In genomic region chr5:74659172-74659571, GRCh38 we compare ENCODE assay signal across 29 cellular contexts.
"Had no signal": no experiment of that assay in that cellular context is flagged by ENCODE, and none has a peak within 500 bp of the region (broad histone marks: within the 10 kb centered on the region; RNA-seq: fewer than 3 reads in every experiment).

No MANE protein-coding gene starts in this region.

- ATAC-seq: activated CD8-positive, alpha-beta T cell treated with anti-CD3 and anti-CD28 coated beads for 36 hours; activated naive CD8-positive, alpha-beta T cell treated with anti-CD3 and anti-CD28 coated beads, Interleukin-2, amount 50 U/mL, for 24 hours; activated T-cell treated with anti-CD3 and anti-CD28 coated beads, Interleukin-2, amount 50 U/mL, for 4 hours; activated T-cell treated with anti-CD3 and anti-CD28 coated beads, Interleukin-2, amount 50 U/mL, for 72 hours; activated T-helper 17 cell treated with anti-CD3 and anti-CD28 coated beads, Interleukin-2, amount 50 U/mL, for 72 hours; body of pancreas had no signal

- DNase-seq: activated B cell treated with CpG ODN at 0.5 μM for 24 hours; activated CD4-positive, alpha-beta memory T cell treated with anti-CD3 and anti-CD28 coated beads for 36 hours; activated CD4-positive, alpha-beta T cell treated with anti-CD3 and anti-CD28 coated beads for 4 hours; activated CD4-positive, alpha-beta T cell treated with anti-CD3 and anti-CD28 coated beads, Interleukin-2, amount 10 ng/mL, durations not matched to agents 24 days and 14 days; activated CD4-positive, alpha-beta T cell treated with anti-CD3 and anti-CD28 coated beads, Interleukin-2, amount 50 U/mL, for 1 hour; activated CD4-positive, alpha-beta T cell treated with anti-CD3 and anti-CD28 coated beads, Interleukin-2, amount 50 U/mL, for 4 hours; activated CD4-positive, CD25-positive, alpha-beta regulatory T cell treated with anti-CD3 and anti-CD28 coated beads, Interleukin-2, amount 50 U/mL, for 72 hours; activated CD8-positive, alpha-beta memory T cell treated with anti-CD3 and anti-CD28 coated beads, Interleukin-2, amount 50 U/mL, for 4 hours; activated CD8-positive, alpha-beta T cell treated with anti-CD3 and anti-CD28 coated beads for 36 hours; activated effector memory CD4-positive, alpha-beta T cell treated with anti-CD3 and anti-CD28 coated beads, Interleukin-2, amount 50 U/mL, for 16 hours; activated gamma-delta T cell treated with Interleukin-2 at 50 U/mL for 16 hours; activated naive CD4-positive, alpha-beta T cell; activated naive CD4-positive, alpha-beta T cell treated with anti-CD3 and anti-CD28 coated beads for 36 hours; activated naive CD8-positive, alpha-beta T cell treated with anti-CD3 and anti-CD28 coated beads, Interleukin-2, amount 10 ng/mL, durations not matched to agents 7 days and 5 days; activated naive CD8-positive, alpha-beta T cell treated with anti-CD3 and anti-CD28 coated beads, Interleukin-2, amount 50 U/mL, for 24 hours; activated T-cell treated with anti-CD3 and anti-CD28 coated beads for 4 hours; activated T-cell treated with anti-CD3 and anti-CD28 coated beads, Interleukin-2, amount 50 U/mL, for 1 hour; activated T-cell treated with anti-CD3 and anti-CD28 coated beads, Interleukin-2, amount 50 U/mL, for 4 hours; activated T-cell treated with anti-CD3 and anti-CD28 coated beads, Interleukin-2, amount 50 U/mL, for 72 hours; aorta; body of pancreas; brain microvascular endothelial cell; central memory CD4-positive, alpha-beta T cell; T-helper 1 cell; T-helper 2 cell; T-helper 9 cell had no signal

- H3K4me3 ChIP-seq: body of pancreas, breast epithelium had no signal

- H3K27ac ChIP-seq: body of pancreas, brain microvascular endothelial cell, breast epithelium, VCaP had no signal

- H3K4me1 ChIP-seq: body of pancreas, breast epithelium had no signal

- H3K9me3 ChIP-seq: body of pancreas, breast epithelium had no signal

- H3K27me3 ChIP-seq: body of pancreas, brain microvascular endothelial cell, breast epithelium had no signal

- H3K36me3 ChIP-seq: brain microvascular endothelial cell, breast epithelium had no signal
